ENCODE assay signal across 1 cellular context in genomic region chr16:89910717-89911354, GRCh38.
TF ChIP-seq lines count a peak whose summit lies in the region.

No MANE protein-coding gene starts in this region.

TF ChIP-seq in GM23338, 12 proteins besides CTCF, POLR2A, EP300 and RAD21 (continued from another document):
- no peak for TF ChIP-seq ZNF462 (CRISPR knock-in tag; IDR thresholded peaks at IDR 0.05)
- TF ChIP-seq CREB1 (CRISPR knock-in tag; IDR thresholded peaks at IDR 0.05; ENCODE audit: low read depth): no peak
- no peak for TF ChIP-seq JUNB (IDR thresholded peaks at IDR 0.05; ENCODE audit: unreplicated experiment)
- TF ChIP-seq ETS1 (IDR thresholded peaks at IDR 0.05): no peak
- no peak for TF ChIP-seq ZNF114 (CRISPR knock-in tag; IDR thresholded peaks at IDR 0.05)
- no peak for TF ChIP-seq REST (IDR thresholded peaks at IDR 0.05; ENCODE audit: unreplicated experiment)
- TF ChIP-seq EZH2 (IDR thresholded peaks at IDR 0.05; ENCODE audit: low read depth, unreplicated experiment): no peak
- TF ChIP-seq ZNF331 (CRISPR knock-in tag; IDR thresholded peaks at IDR 0.05; ENCODE audit: low read depth): no peak
- no peak for TF ChIP-seq POLR2AphosphoS5 (IDR thresholded peaks at IDR 0.05; ENCODE audit: low read depth)
